25 cellular contexts compared by ENCODE assay signal in the genomic region with DNA sequence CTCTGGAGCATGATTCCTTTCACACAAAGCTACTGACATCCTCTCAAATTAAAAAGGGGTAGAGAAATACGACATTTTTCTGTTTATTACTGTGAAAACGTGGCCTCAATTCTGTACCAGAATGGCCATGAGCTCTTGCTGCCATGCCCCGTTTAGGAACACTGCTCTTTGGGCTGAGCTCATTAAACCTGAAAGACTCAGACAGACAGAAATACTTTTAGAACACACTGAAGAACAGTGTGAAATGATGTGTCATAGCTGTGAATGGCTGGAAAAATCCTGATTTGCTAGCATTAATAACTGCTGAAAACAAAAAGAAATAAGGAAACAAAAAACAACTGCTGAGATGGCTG.
"Had no signal": no experiment of that assay in that cellular context is flagged by ENCODE, and none has a peak within 500 bp of the region (broad histone marks: within the 10 kb centered on the region; RNA-seq: fewer than 3 reads in every experiment).

No MANE protein-coding gene starts in this region.

- H3K4me1 Mint-ChIP-seq: activated naive CD8-positive, alpha-beta T cell treated with anti-CD3 and anti-CD28 coated beads, Interleukin-2, amount 50 U/mL, for 24 hours; T-cell had no signal

- H3K36me3 Mint-ChIP-seq: mesothelial cell of epicardium, T-cell had no signal

- H3K27me3 Mint-ChIP-seq: activated CD4-positive, alpha-beta memory T cell treated with anti-CD3 and anti-CD28 coated beads, Interleukin-2, amount 10 ng/mL, durations not matched to agents 7 days and 5 days; dendritic cell treated with granulocyte-macrophage colony-stimulating factor and Interleukin-4, amounts not matched to agents 40 ng/mL and 50 ng/mL, for 4 days had no signal

- H3K27me3 ChIP-seq: breast epithelium, tibial nerve, uterus had no signal

- H3K27ac ChIP-seq: breast epithelium, tibial nerve, uterus had no signal

- DNase-seq: activated CD4-positive, alpha-beta memory T cell treated with anti-CD3 and anti-CD28 coated beads, Interleukin-2, amount 10 ng/mL, durations not matched to agents 7 days and 5 days; activated CD4-positive, alpha-beta T cell treated with anti-CD3 and anti-CD28 coated beads for 48 hours; activated CD4-positive, CD25-positive, alpha-beta regulatory T cell; activated naive CD4-positive, alpha-beta T cell treated with Interleukin-2 at 50 U/mL for 16 hours; activated naive CD8-positive, alpha-beta T cell treated with anti-CD3 and anti-CD28 coated beads, Interleukin-2, amount 50 U/mL, for 24 hours; activated T-cell treated with anti-CD3 and anti-CD28 coated beads, Interleukin-2, amount 50 U/mL, for 24 hours; effector CD8-positive, alpha-beta T cell; foreskin fibroblast; hippocampal formation; posterior cingulate gyrus; stimulated activated CD4-positive, alpha-beta T cell treated with anti-CD3 and anti-CD28 coated beads, Interleukin-12 subunit alpha, Interleukin-12 subunit beta, amount 100 ng/mL, for 4 hours; stimulated activated CD4-positive, alpha-beta T cell treated with anti-CD3 and anti-CD28 coated beads, Interleukin-1b, Interleukin-23, amount 100 ng/mL, for 48 hours; stimulated activated CD8-positive, alpha-beta memory T cell treated with anti-CD3 and anti-CD28 coated beads, Interleukin-4, amount 100 ng/mL, for 48 hours; stimulated activated naive CD4-positive, alpha-beta T cell treated with Interleukin-2 at 50 U/mL for 16 hours; substantia nigra; T-cell; T-helper 9 cell; uterus had no signal

- ATAC-seq: activated naive CD8-positive, alpha-beta T cell treated with anti-CD3 and anti-CD28 coated beads, Interleukin-2, amount 50 U/mL, for 24 hours; T-cell had no signal

- H3K4me3 ChIP-seq: breast epithelium, lung, tibial nerve, uterus had no signal

- H3K9me3 Mint-ChIP-seq: activated CD4-positive, alpha-beta memory T cell treated with anti-CD3 and anti-CD28 coated beads, Interleukin-2, amount 10 ng/mL, durations not matched to agents 7 days and 5 days; activated naive CD8-positive, alpha-beta T cell treated with anti-CD3 and anti-CD28 coated beads, Interleukin-2, amount 50 U/mL, for 24 hours; activated T-cell treated with anti-CD3 and anti-CD28 coated beads, Interleukin-2, amount 50 U/mL, for 24 hours; activated T-helper 2 cell treated with anti-CD3 and anti-CD28 coated beads, Interferon-gamma antibody, Interleukin-2, Interleukin-4, amounts not matched to agents 10 μg/mL and 5 μg/mL and 100 μg/mL, durations not matched to agents 14 hours and 24 hours and 36 hours; dendritic cell treated with granulocyte-macrophage colony-stimulating factor and Interleukin-4, amounts not matched to agents 40 ng/mL and 50 ng/mL, for 4 days; mesothelial cell of epicardium; nephron; T-cell had no signal

- H3K4me1 ChIP-seq: breast epithelium, tibial nerve, uterus had no signal

- H3K4me3 Mint-ChIP-seq: activated CD4-positive, alpha-beta memory T cell treated with anti-CD3 and anti-CD28 coated beads, Interleukin-2, amount 10 ng/mL, durations not matched to agents 7 days and 5 days; activated naive CD8-positive, alpha-beta T cell treated with anti-CD3 and anti-CD28 coated beads, Interleukin-2, amount 50 U/mL, for 24 hours; activated T-cell treated with anti-CD3 and anti-CD28 coated beads, Interleukin-2, amount 50 U/mL, for 24 hours; dendritic cell treated with granulocyte-macrophage colony-stimulating factor and Interleukin-4, amounts not matched to agents 40 ng/mL and 50 ng/mL, for 4 days; mesothelial cell of epicardium; nephron; T-cell had no signal

- H3K36me3 ChIP-seq: breast epithelium, tibial nerve, uterus had no signal

- H3K9me3 ChIP-seq: breast epithelium, tibial nerve, uterus had no signal

- H3K27ac Mint-ChIP-seq: activated CD4-positive, alpha-beta memory T cell treated with anti-CD3 and anti-CD28 coated beads, Interleukin-2, amount 10 ng/mL, durations not matched to agents 7 days and 5 days; activated naive CD8-positive, alpha-beta T cell treated with anti-CD3 and anti-CD28 coated beads, Interleukin-2, amount 50 U/mL, for 24 hours; activated T-cell treated with anti-CD3 and anti-CD28 coated beads, Interleukin-2, amount 50 U/mL, for 24 hours; activated T-helper 2 cell treated with anti-CD3 and anti-CD28 coated beads, Interferon-gamma antibody, Interleukin-2, Interleukin-4, amounts not matched to agents 10 μg/mL and 5 μg/mL and 100 μg/mL, durations not matched to agents 14 hours and 24 hours and 36 hours; dendritic cell treated with granulocyte-macrophage colony-stimulating factor and Interleukin-4, amounts not matched to agents 40 ng/mL and 50 ng/mL, for 4 days; mesothelial cell of epicardium; nephron; T-cell had no signal
